In the genomic region with DNA sequence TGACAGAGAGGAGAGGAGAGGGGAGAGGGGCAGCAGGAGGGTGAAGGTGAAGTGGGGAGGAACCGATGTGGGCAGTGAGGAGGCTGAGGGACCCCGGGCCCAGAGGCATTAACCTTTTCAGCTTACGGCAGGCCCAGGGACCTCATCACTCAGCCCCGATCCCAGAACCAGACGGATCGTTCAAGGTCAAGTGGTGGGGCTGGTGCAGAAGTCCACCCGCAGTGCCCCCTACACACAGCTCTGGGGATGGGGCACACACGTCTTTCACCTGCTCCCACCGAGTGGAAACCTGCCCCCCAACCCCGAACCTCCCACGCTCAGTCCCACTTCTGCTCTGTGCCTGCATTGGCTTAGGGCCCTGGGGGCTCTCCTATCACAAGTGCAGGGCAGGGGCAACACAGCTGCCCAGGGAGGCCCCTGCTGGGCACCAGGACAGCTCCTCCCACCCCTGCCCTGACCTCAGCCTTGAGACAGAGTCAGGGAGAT, we compare ENCODE assay signal across 5 cellular contexts.
DNase-seq lines count a peak whose midpoint lies in the region; FAIRE-seq and TF ChIP-seq lines count a peak whose summit lies in the region.
"Not testable (repeated sequence)": the region's sequence is repeated elsewhere in the genome, so short reads cannot be mapped to it uniquely, and the experiment has no call there.

No MANE protein-coding gene starts in this region.

- peak; percentile 90 for FAIRE-seq in bronchial epithelial cell (lab: Jason Lieb, UNC)

- intact Hi-C loops in posterior vena cava (cut with DNase I) = not testable (repeated sequence)

- H3K27ac Mint-ChIP-seq in glutamatergic neuron (ENCODE audit: unreplicated experiment) = not testable (repeated sequence)

- DNase-seq in bronchial epithelial cell (ENCODE audit: low read depth); glutamatergic neuron: not testable (repeated sequence)
- DNase-seq in islet precursor cell (peak; percentile 33), mesenteric fat pad (ENCODE audit: low spot score) (peak; percentile 81), posterior vena cava (ENCODE audit: low spot score) (peak; percentile 70)

- not testable (repeated sequence) for H3K9me3 Mint-ChIP-seq in glutamatergic neuron (ENCODE audit: unreplicated experiment)

- peaks cover 32% of the 10 kb centered on the region for H3K4me1 Mint-ChIP-seq in glutamatergic neuron (ENCODE audit: low read depth, unreplicated experiment)

- H3K4me3 Mint-ChIP-seq in glutamatergic neuron (ENCODE audit: unreplicated experiment) = peak overlapping the region; percentile 28

- not testable (repeated sequence) for H3K27me3 Mint-ChIP-seq in glutamatergic neuron (ENCODE audit: unreplicated experiment)

- not testable (repeated sequence) for H3K36me3 Mint-ChIP-seq in glutamatergic neuron (ENCODE audit: unreplicated experiment)

- not testable (repeated sequence) for TF ChIP-seq CTCF in bronchial epithelial cell (IDR thresholded peaks at IDR 0.05; ENCODE audit: insufficient read depth, low read length, severe bottlenecking); glutamatergic neuron (IDR thresholded peaks at IDR 0.05; ENCODE audit: partially characterized antibody, unreplicated experiment)

- H3K27me3 ChIP-seq in bronchial epithelial cell (ENCODE audit: control insufficient read depth, insufficient read depth, low read length) = not testable (repeated sequence)

- not testable (repeated sequence) for H3K4me3 ChIP-seq in bronchial epithelial cell (ENCODE audit: low read depth, low read length)

- not testable (repeated sequence) for H3K36me3 ChIP-seq in bronchial epithelial cell (ENCODE audit: control insufficient read depth, insufficient read depth, low read length)
